In the genomic region with DNA sequence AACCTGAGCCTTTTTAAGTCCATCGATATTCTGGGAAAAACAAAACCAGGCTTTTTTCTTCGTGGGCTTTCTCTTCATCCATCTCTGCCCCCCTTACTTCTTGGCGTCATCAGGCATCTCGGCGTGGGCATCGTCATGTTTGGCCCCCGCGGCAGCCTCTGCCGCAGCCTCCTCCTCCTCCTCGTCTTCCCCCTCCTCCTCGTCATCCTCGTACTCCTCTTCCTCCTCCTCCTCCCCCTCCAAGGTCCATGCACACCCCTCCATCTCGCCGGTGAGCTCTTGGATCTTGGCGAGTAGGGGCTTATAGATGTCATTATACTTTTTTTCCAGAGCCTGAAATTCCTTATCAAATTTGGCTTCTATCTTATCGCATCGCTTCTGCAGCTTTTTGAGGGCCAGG, we compare ENCODE assay signal across 8 cellular contexts. TPM values are rescaled to one million over a fixed set of nuclear protein-coding genes. Genes with fewer than 3 reads are reported as not detected.
DNase-seq lines count a peak whose midpoint lies in the region; ATAC-seq and TF ChIP-seq lines count a peak whose summit lies in the region.

No MANE protein-coding gene starts in this region.

- peak overlapping the region; percentile 78 for H3K4me2 ChIP-seq in IMR-90 (ENCODE audit: low read depth, low read length)

- dilution Hi-C loops in IMR-90 (cut with HindIII; ENCODE audit: low sequenced_read_pairs, unreplicated experiment) = no loop called here

- ATAC-seq in IMR-90 (ENCODE audit: low read depth) = peak; percentile 67
- ATAC-seq in left ventricle myocardium superior = peak; percentile 46
- no peak for ATAC-seq in GM19467 (IDR thresholded peaks at IDR 0.05; ENCODE audit: unreplicated experiment)

- H3K9ac ChIP-seq in IMR-90 (ENCODE audit: low read depth, low read length) = peak overlapping the region; percentile 44

- no peaks in the 10 kb centered on the region for H3K27me3 ChIP-seq in AG04450 (ENCODE audit: control insufficient read depth, insufficient read depth, low read length)
- H3K27me3 ChIP-seq in IMR-90 (ENCODE audit: control insufficient read depth, insufficient read depth, low read length) = no peaks in the 10 kb centered on the region

- BruUV-seq in IMR-90 (replicated peaks; lab: Mats Ljungman, UMichigan) = no TSS peak

- no peak; the same call in 1 of the 2 replicates for TF ChIP-seq POLR2A in IMR-90 (IDR thresholded peaks at IDR 0.05; ENCODE audit: low read depth, low read length)

- H2BK120ac ChIP-seq in IMR-90 (ENCODE audit: low read depth, low read length) = no peak overlapping the region

- DNase-seq in AG04450 (ENCODE audit: low read depth, low spot score) = no peak
- peak; percentile 52 for DNase-seq in IMR-90
- peak; percentile 42 for DNase-seq in left ventricle myocardium superior
- DNase-seq in retinal pigment epithelial cell (ENCODE audit: low read depth) = no peak
- no peak for DNase-seq in NCI-H1930 (lab: John Stamatoyannopoulos, UW)
- no peak for DNase-seq in retina

- peak overlapping the region; percentile 3 for H2BK5ac ChIP-seq in IMR-90 (ENCODE audit: low read depth, low read length, poor library complexity, severe bottlenecking)

- H3K14ac ChIP-seq in IMR-90 (replicated peaks; ENCODE audit: low read depth, low read length) = peak overlapping the region; percentile 38; the same call in 1 of the 2 replicates

- no peak overlapping the region for H2BK15ac ChIP-seq in IMR-90 (ENCODE audit: low read depth, low read length)

- 67% methylated on average over 10 of the region's 17 CpGs; no CpG with 5 or more reads in 1 of the 2 experiments for WGBS in IMR-90 (ENCODE audit: extremely low coverage in 2 of 2, insufficient read length in 1 of 2), 2 experiments

- no peak overlapping the region for H4K5ac ChIP-seq in IMR-90 (ENCODE audit: low read depth, low read length)

- no peak for TF ChIP-seq RAD21 in IMR-90 (IDR thresholded peaks at IDR 0.05; ENCODE audit: low read length)

- intact Hi-C loops in IMR-90 (cut with micrococcal nuclease) = no loop called here
- intact Hi-C loops in left ventricle myocardium superior (cut with micrococcal nuclease) = no loop called here

- peak overlapping the region; percentile 65 for H3K27ac ChIP-seq in AG04450 (ENCODE audit: low read depth, low read length)
- H3K27ac ChIP-seq in IMR-90 (ENCODE audit: insufficient read depth, low read length) = peak overlapping the region; percentile 26

- H3K4me3 ChIP-seq in AG04450 (ENCODE audit: low read depth, low read length) = peak overlapping the region; percentile 73
- H3K4me3 ChIP-seq in IMR-90 (ENCODE audit: insufficient read depth, low read depth, low read length) = peak overlapping the region; percentile 51
- peak overlapping the region; percentile 72 for H3K4me3 ChIP-seq in retinal pigment epithelial cell (ENCODE audit: low read length)

- H3K18ac ChIP-seq in IMR-90 (ENCODE audit: low read depth, low read length) = no peak overlapping the region

- H3K4me1 Mint-ChIP-seq in activated naive CD8-positive, alpha-beta T cell (ENCODE audit: low read depth) = peaks cover 17% of the 10 kb centered on the region

- peak overlapping the region; percentile 86 for H3K4me3 Mint-ChIP-seq in activated naive CD8-positive, alpha-beta T cell

- H3K23ac ChIP-seq in IMR-90 (ENCODE audit: low read depth, low read length) = 0 out of 2 replicates have a peak overlapping the region, but pooled peaks have one; percentile 14

- peaks cover 9% of the 10 kb centered on the region for H3K36me3 Mint-ChIP-seq in activated naive CD8-positive, alpha-beta T cell

- H4K8ac ChIP-seq in IMR-90 (ENCODE audit: low read depth in 2 of 2, low read length in 2 of 2) = peak overlapping the region in 1 of 2 experiments; percentile 74; a peak in 1 of 4 replicates

- TF ChIP-seq CTCF in AG04450 (IDR thresholded peaks at IDR 0.05; ENCODE audit: low read depth, low read length) (no peak), IMR-90 (conservative IDR thresholded peaks at IDR 0.05; ENCODE audit: low read depth, low read length) (no peak), retinal pigment epithelial cell (conservative IDR thresholded peaks at IDR 0.05; ENCODE audit: low read depth, low read length) (no peak)

- no peaks in the 10 kb centered on the region; the same call in 1 of the 2 replicates for H3K36me3 ChIP-seq in IMR-90 (ENCODE audit: control insufficient read depth, insufficient read depth, low read length)

- no peak overlapping the region for H2AK5ac ChIP-seq in IMR-90 (ENCODE audit: low read depth, low read length)

- H2AK9ac ChIP-seq in IMR-90 (replicated peaks; ENCODE audit: low read depth, low read length, poor library complexity) = no peak overlapping the region

- CTCF ChIA-PET in AG04450 (lab: Charles Lee) (interaction anchor here (1.8 kb wide), 1 partner anchor 9 kb away, joined by 8 read pairs; no protein-coding TSS in a partner anchor), IMR-90 (lab: Yijun Ruan, JAX) (no interaction called here)

- peak overlapping the region; percentile 77 for H3K27ac Mint-ChIP-seq in activated naive CD8-positive, alpha-beta T cell

- H3K4ac ChIP-seq in IMR-90 (ENCODE audit: low read depth, low read length) = peak overlapping the region; percentile 59; the same call in 1 of the 2 replicates

- peak overlapping the region; percentile 87 for H2AFZ ChIP-seq in IMR-90 (replicated peaks; ENCODE audit: low read length, poor library complexity)

- H4K91ac ChIP-seq in IMR-90 (ENCODE audit: insufficient read depth, low read depth, low read length) = no peak overlapping the region

- no peaks in the 10 kb centered on the region for H4K20me1 ChIP-seq in IMR-90 (ENCODE audit: insufficient read depth, low read length)

- H3K9me1 ChIP-seq in IMR-90 (ENCODE audit: insufficient read depth, low read length) = peaks cover 4% of the 10 kb centered on the region; the same call in 1 of the 2 replicates

- no peaks in the 10 kb centered on the region for H3K27me3 Mint-ChIP-seq in activated naive CD8-positive, alpha-beta T cell

- in situ Hi-C loops in IMR-90 (cut with MboI; ENCODE audit: low sequenced_read_pairs) = no loop called here

- no peak overlapping the region for H2BK20ac ChIP-seq in IMR-90 (ENCODE audit: low read depth, low read length)

- H3K9me3 ChIP-seq in AG04450 (ENCODE audit: control insufficient read depth, insufficient read depth, low read length) (peaks cover 5% of the 10 kb centered on the region; the same call in 1 of the 2 replicates), IMR-90 (ENCODE audit: control insufficient read depth, insufficient read depth, low read length) (no peaks in the 10 kb centered on the region)

- peak overlapping the region; percentile 13; the same call in 1 of the 2 replicates for H3K56ac ChIP-seq in IMR-90 (ENCODE audit: extremely low read depth, insufficient read depth, low read length)

- H3K79me1 ChIP-seq in IMR-90 (ENCODE audit: low read depth in 1 of 2, low read length in 2 of 2) = peaks cover 4 to 5% of the 10 kb centered on the region in 2 experiments; a peak in 3 of 4 replicates

- no peaks in the 10 kb centered on the region for H3K9me3 Mint-ChIP-seq in activated naive CD8-positive, alpha-beta T cell (ENCODE audit: low read depth)

- POLR2A ChIA-PET in AG04450 (lab: Yijun Ruan, JAX) = no interaction called here
- POLR2A ChIA-PET in IMR-90 (lab: Charles Lee; ENCODE audit: unreplicated experiment) = interaction anchor here (0.6 kb wide), 1 partner anchor 138 kb away, joined by 3 read pairs; no protein-coding TSS in a partner anchor

- no peaks in the 10 kb centered on the region; the same call in 1 of the 2 replicates for H3K4me1 ChIP-seq in IMR-90 (ENCODE audit: control insufficient read depth, insufficient read depth, low read length)

TF ChIP-seq in IMR-90, 13 proteins besides CTCF, POLR2A, EP300 and RAD21:
- TF ChIP-seq FOS (IDR thresholded peaks at IDR 0.05; ENCODE audit: low read depth, low read length) = no peak
- TF ChIP-seq MAFK (IDR thresholded peaks at IDR 0.05; ENCODE audit: low read depth, low read length) = no peak
- no peak for TF ChIP-seq CEBPB (IDR thresholded peaks at IDR 0.05; ENCODE audit: low read depth, low read length)
- TF ChIP-seq SMC3 (IDR thresholded peaks at IDR 0.05; ENCODE audit: low read depth, low read length) = no peak
- TF ChIP-seq, protein P1, sequence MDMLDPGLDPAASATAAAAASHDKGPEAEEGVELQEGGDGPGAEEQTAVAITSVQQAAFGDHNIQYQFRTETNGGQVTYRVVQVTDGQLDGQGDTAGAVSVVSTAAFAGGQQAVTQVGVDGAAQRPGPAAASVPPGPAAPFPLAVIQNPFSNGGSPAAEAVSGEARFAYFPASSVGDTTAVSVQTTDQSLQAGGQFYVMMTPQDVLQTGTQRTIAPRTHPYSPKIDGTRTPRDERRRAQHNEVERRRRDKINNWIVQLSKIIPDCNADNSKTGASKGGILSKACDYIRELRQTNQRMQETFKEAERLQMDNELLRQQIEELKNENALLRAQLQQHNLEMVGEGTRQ (IDR thresholded peaks at IDR 0.05; ENCODE audit: low read depth, low read length) = no peak
- no peak for TF ChIP-seq BHLHE40 (IDR thresholded peaks at IDR 0.05; ENCODE audit: low read depth, low read length)
- peak; percentile 13; the same call in 1 of the 2 replicates for TF ChIP-seq MAZ (IDR thresholded peaks at IDR 0.05; ENCODE audit: borderline replicate concordance, low read depth, low read length)

RNA-seq across cellular contexts. Expression of gene NAP1L5, which starts 0.5 kb away (rescaled TPM):
- polyA plus RNA-seq in AG04450 (2011; rRNA removed) (6.6 and 8.2 TPM in 2 replicates), IMR-90 (2012; rRNA removed) (5.3 and 6.0 TPM in 2 replicates)
- polyA minus RNA-seq in AG04450 (2011; rRNA and poly(A)+ RNA removed) = 2.1 and 2.9 TPM in 2 replicates
- total RNA-seq in IMR-90 (2012; rRNA removed) (3.9 and 5.6 TPM in 2 replicates), left ventricle myocardium superior (1.6 TPM)
- polyA plus RNA-seq in IMR-90 (2012; cell fraction: cytosol; rRNA removed) = 2.1 and 2.9 TPM in 2 replicates
- polyA plus RNA-seq in IMR-90 (2012; cell fraction: nucleus; rRNA removed; ENCODE audit: low replicate concordance) = 0.71 and 2.5 TPM in 2 replicates

Comparison
In these comparisons a context has a peak if more than half of its experiments do, and no peak if none do; other contexts are left out.
1. DNase-seq: peak in IMR-90 (single experiment) and left ventricle myocardium superior (single experiment); none in AG04450 (single experiment), retinal pigment epithelial cell (single experiment), NCI-H1930 (0 of 2) and retina (single experiment).
2. Peak in every context shown above with its lines, with median percentiles within 50 percentile points of each other: H3K4me3 ChIP-seq.